7 cellular contexts compared by ENCODE assay signal in the genomic region with DNA sequence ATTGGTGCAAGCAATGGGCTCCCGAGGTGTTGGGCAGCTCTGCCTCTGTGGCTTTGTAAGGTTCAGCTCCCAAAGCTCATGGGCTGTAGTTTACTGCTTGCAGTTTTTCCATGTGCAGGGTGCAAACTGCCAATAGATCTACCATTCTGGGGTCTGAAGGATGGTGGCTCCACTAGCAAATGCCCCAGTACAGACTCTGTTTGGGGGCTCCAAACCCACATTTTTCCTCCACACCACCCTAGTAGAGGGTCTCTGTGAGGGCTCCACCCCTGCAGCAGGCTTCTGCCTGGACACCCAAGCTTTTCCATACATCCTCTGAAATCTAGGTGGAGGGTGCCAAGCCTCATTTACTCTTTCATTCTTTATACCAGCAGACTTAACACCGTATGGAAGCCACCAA.
"Had no signal": no experiment of that assay in that cellular context is flagged by ENCODE, and none has a peak within 500 bp of the region (broad histone marks: within the 10 kb centered on the region; RNA-seq: fewer than 3 reads in every experiment).

No MANE protein-coding gene starts in this region.

- ATAC-seq: HepG2, K562 had no signal

- DNase-seq: IMR-90, KBM-7, KG1 had no signal

- H3K27ac ChIP-seq: HL-60, KMS-11 had no signal

- H3K4me3 ChIP-seq: K562 had no signal

- FAIRE-seq: HepG2, K562 had no signal
